9 cellular contexts compared by ENCODE assay signal in the genomic region with DNA sequence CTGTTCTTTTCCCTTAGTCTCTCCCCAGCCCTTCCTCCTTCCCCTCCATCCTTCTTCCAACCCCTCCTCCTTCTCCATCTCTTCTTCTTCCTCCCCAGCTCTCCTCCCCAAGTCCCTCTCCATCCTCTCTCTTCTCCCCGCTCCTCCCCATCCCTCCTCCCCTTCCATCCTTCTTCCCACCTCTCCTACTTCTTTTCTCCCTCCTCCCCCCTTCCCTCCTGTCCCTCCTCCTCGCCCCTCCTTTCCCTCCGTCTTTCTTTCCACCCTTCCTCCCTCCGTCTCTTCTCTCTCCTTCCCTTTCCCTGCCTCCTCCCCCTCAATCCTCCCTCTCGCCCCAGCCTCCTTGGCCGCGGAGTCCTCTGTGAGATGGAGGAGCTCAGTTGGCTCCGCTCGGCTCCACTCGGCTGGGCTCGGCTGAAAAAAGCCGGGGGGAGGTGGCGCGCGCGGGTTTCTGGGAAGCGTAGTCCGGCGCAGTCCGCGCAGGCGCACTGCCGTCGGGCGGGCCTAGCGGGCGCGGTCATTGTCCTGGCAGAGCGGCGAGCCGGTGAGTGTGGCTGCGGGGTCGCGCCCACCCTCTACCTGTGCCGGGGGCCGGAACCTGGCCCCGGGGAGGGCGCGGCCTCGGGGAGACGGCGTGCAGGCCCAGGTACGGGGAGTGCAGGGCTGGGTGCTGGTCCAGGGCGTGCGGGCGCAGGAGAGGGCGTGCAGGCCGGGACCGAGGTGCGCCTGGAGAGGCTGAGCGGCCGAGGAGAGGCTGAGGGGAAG. TPM values are rescaled to one million over a fixed set of nuclear protein-coding genes. Genes with fewer than 3 reads are reported as not detected.
DNase-seq lines count a peak whose midpoint lies in the region; ATAC-seq and TF ChIP-seq lines count a peak whose summit lies in the region.
"Had no signal": no experiment of that assay in that cellular context is flagged by ENCODE, and none has a peak within 500 bp of the region (broad histone marks: within the 10 kb centered on the region; RNA-seq: fewer than 3 reads in every experiment).

A gene (plus strand): TSS at position 520 of the 765 bp plus-strand sequence. CDS start 6,257 bp downstream, outside the sequence.

- no peaks in the 10 kb centered on the region for H3K27me3 ChIP-seq in dorsolateral prefrontal cortex
- H3K27me3 ChIP-seq in liver (ENCODE audit: control insufficient read depth in 4 of 4, insufficient read depth in 4 of 4, low read length in 3 of 4), result no peaks in the 10 kb centered on the region

- peak; percentile 99 for DNase-seq in AG08396 (ENCODE audit: low spot score)
- DNase-seq in NCI-H526 (lab: John Stamatoyannopoulos, UW), result peak; percentile 42 to 91
- DNase-seq in activated CD4-positive, alpha-beta T cell treated with anti-CD3 and anti-CD28 coated beads, Interleukin-2, amount 50 U/mL, for 4 hours, result peak; percentile 85 to 86
- peak; percentile 71 to 94 (median 86) for DNase-seq in dorsolateral prefrontal cortex
- peak; percentile 76 to 82 for DNase-seq in stimulated activated CD4-positive, alpha-beta T cell treated with anti-CD3 and anti-CD28 coated beads, Interleukin-2, amount 100 ng/mL, for 48 hours

- TF ChIP-seq CTCF in dorsolateral prefrontal cortex (IDR thresholded peaks at IDR 0.05 in 54 of 56, conservative IDR thresholded peaks at IDR 0.05 in 2 of 56; ENCODE audit: low read depth in 1 of 56, partially characterized antibody in 56 of 56) (peak in 21 of 56 donors; percentile 9 to 45 (median 29)), liver (IDR thresholded peaks at IDR 0.05; ENCODE audit: low read depth, low read length, missing input control) (no peak)

- H3K27ac ChIP-seq in dorsolateral prefrontal cortex (peak within 1 kb of the TSS in 52 of 59 donors; percentile 27 to 90 (median 71)), liver (ENCODE audit: low read depth in 1 of 2, low read length in 2 of 2) (peak within 1 kb of the TSS; percentile 25 to 36)

- intact Hi-C loops in dorsolateral prefrontal cortex (cut with DNase I), result loop anchor here in 1 of 2 donors (2.0 to 10.0 kb wide), 3 partner anchors 56 to 120 kb away; a partner anchor contains a TSS

- no peak for TF ChIP-seq RAD21 in liver (IDR thresholded peaks at IDR 0.05)

- peaks cover 14 to 36% (median 29%) of the 10 kb centered on the region in 4 donors for H3K9me3 ChIP-seq in liver (ENCODE audit: control insufficient read depth in 4 of 4, low read length in 3 of 4)

- H3K4me1 ChIP-seq in liver (ENCODE audit: control insufficient read depth in 4 of 4, insufficient read depth in 4 of 4, low read length in 3 of 4), result peaks cover 0 to 4% (median 2%) of the 10 kb centered on the region in 4 donors

- H3K36me3 ChIP-seq in liver (ENCODE audit: control insufficient read depth in 4 of 4, insufficient read depth in 3 of 4, low read depth in 1 of 4, low read length in 3 of 4), result peaks cover 0 to 4% (median 2%) of the 10 kb centered on the region in 4 donors

- H3K9ac ChIP-seq in liver (ENCODE audit: low read depth in 1 of 2, low read length in 2 of 2), result peak within 1 kb of the TSS; percentile 29 to 62

- 2% methylated on average over 52 of the region's 52 CpGs for WGBS in liver

- peak within 1 kb of the TSS; percentile 51 to 99 (median 95) for H3K4me3 ChIP-seq in dorsolateral prefrontal cortex
- H3K4me3 ChIP-seq in liver (ENCODE audit: low read depth in 1 of 3, low read length in 3 of 3), result peak within 1 kb of the TSS; percentile 65 to 90 (median 86)

- ATAC-seq in GM19035 (IDR thresholded peaks at IDR 0.05; ENCODE audit: unreplicated experiment) (peak; percentile 92), HG03378 (IDR thresholded peaks at IDR 0.05; ENCODE audit: unreplicated experiment) (peak; percentile 75)
- ATAC-seq: HCT116 had no signal

TF ChIP-seq in liver, 16 proteins besides CTCF, POLR2A, EP300 and RAD21:
- peak; percentile 32 for TF ChIP-seq YY1 (IDR thresholded peaks at IDR 0.05)
- TF ChIP-seq FOXA1 (IDR thresholded peaks at IDR 0.05), result no peak
- peak in 1 of 2 donors; percentile 76 for TF ChIP-seq GABPA (IDR thresholded peaks at IDR 0.05 in 1 of 2, conservative IDR thresholded peaks at IDR 0.05 in 1 of 2)

RNA-seq across cellular contexts. Expression of the gene that starts here (rescaled TPM):
- total RNA-seq in dorsolateral prefrontal cortex (10 to 100 TPM; 10.6 to 21.2 (median 15.5) TPM), liver (1 to 10 TPM; 2.2 to 3.4 TPM)
- polyA plus RNA-seq in liver, result 1 to 10 TPM in 1 of 2 donors, under 1 TPM in 1; 0.46 to 1.4 TPM

Comparison
In these comparisons a context has a peak if more than half of its experiments do, and no peak if none do; other contexts are left out.
1. Peak in every context shown above with its lines: DNase-seq, ATAC-seq, H3K4me3 ChIP-seq and H3K27ac ChIP-seq.